ENCODE assay signal across 8 cellular contexts in genomic region chr5:72308853-72309191, GRCh38. TPM values are rescaled to one million over a fixed set of nuclear protein-coding genes. Genes with fewer than 3 reads are reported as not detected.
DNase-seq lines count a peak whose midpoint lies in the region; ATAC-seq and TF ChIP-seq lines count a peak whose summit lies in the region.

No MANE protein-coding gene starts in this region.

- H3K4me2 ChIP-seq in fibroblast of lung (ENCODE audit: extremely low read depth, insufficient read depth, low read length): peak overlapping the region; percentile 65

- no peaks in the 10 kb centered on the region for H3K36me3 ChIP-seq in fibroblast of lung (ENCODE audit: control insufficient read depth, insufficient read depth, low read length)

- H3K27ac ChIP-seq in VCaP (peak overlapping the region; percentile 80; the same call in 1 of the 2 replicates), fibroblast of lung (ENCODE audit: insufficient read depth, low read length) (peak overlapping the region; percentile 34)

- H4K20me1 ChIP-seq in fibroblast of lung (ENCODE audit: control insufficient read depth, extremely low read depth, insufficient read depth, low read length): no peaks in the 10 kb centered on the region

- H3K9ac ChIP-seq in fibroblast of lung (ENCODE audit: insufficient read depth, low read length): no peak overlapping the region

- peaks cover 48% of the 10 kb centered on the region for H3K36me3 Mint-ChIP-seq in stimulated activated memory B cell treated with anti-CD40 and anti-IgM and Interleukin-4, amounts not matched to agents 10 μg/mL and 1 μg/mL and 100 μg/mL, for 72 hours

- H3K9me3 ChIP-seq in fibroblast of lung (ENCODE audit: control insufficient read depth, insufficient read depth, low read depth, low read length): no peaks in the 10 kb centered on the region

- no peak overlapping the region for H3K4me3 ChIP-seq in fibroblast of lung (replicated peaks in 1 of 4; ENCODE audit: control extremely low read depth in 1 of 4, insufficient read depth in 1 of 4, low read depth in 3 of 4, low read length in 4 of 4)

- ATAC-seq in stimulated activated memory B cell treated with anti-CD40 and anti-IgM and Interleukin-4, amounts not matched to agents 10 μg/mL and 1 μg/mL and 100 μg/mL, for 72 hours: no peak
- no peak for ATAC-seq in GM19463 (IDR thresholded peaks at IDR 0.05; ENCODE audit: unreplicated experiment)

- peak overlapping the region; percentile 51 for H2AFZ ChIP-seq in fibroblast of lung (ENCODE audit: low read length)

- H3K4me3 Mint-ChIP-seq in stimulated activated memory B cell treated with anti-CD40 and anti-IgM and Interleukin-4, amounts not matched to agents 10 μg/mL and 1 μg/mL and 100 μg/mL, for 72 hours: no peak overlapping the region

- peaks cover 3% of the 10 kb centered on the region for H3K4me1 ChIP-seq in fibroblast of lung (ENCODE audit: control insufficient read depth, extremely low read depth, insufficient read depth, low read length)

- H3K27me3 Mint-ChIP-seq in stimulated activated memory B cell treated with anti-CD40 and anti-IgM and Interleukin-4, amounts not matched to agents 10 μg/mL and 1 μg/mL and 100 μg/mL, for 72 hours: no peaks in the 10 kb centered on the region

- no peaks in the 10 kb centered on the region for H3K27me3 ChIP-seq in fibroblast of lung (ENCODE audit: control insufficient read depth, insufficient read depth, low read length)

- H3K9me3 Mint-ChIP-seq in stimulated activated memory B cell treated with anti-CD40 and anti-IgM and Interleukin-4, amounts not matched to agents 10 μg/mL and 1 μg/mL and 100 μg/mL, for 72 hours: no peaks in the 10 kb centered on the region

- peaks cover 32% of the 10 kb centered on the region for H3K4me1 Mint-ChIP-seq in stimulated activated memory B cell treated with anti-CD40 and anti-IgM and Interleukin-4, amounts not matched to agents 10 μg/mL and 1 μg/mL and 100 μg/mL, for 72 hours

- TF ChIP-seq CTCF in VCaP (conservative IDR thresholded peaks at IDR 0.05): no peak
- no peak for TF ChIP-seq CTCF in fibroblast of lung (conservative IDR thresholded peaks at IDR 0.05 in 1 of 2, IDR thresholded peaks at IDR 0.05 in 1 of 2; ENCODE audit: low read depth in 1 of 2, low read length in 2 of 2)

- peak overlapping the region; percentile 85 for H3K27ac Mint-ChIP-seq in stimulated activated memory B cell treated with anti-CD40 and anti-IgM and Interleukin-4, amounts not matched to agents 10 μg/mL and 1 μg/mL and 100 μg/mL, for 72 hours

- DNase-seq in NCI-H82 (lab: John Stamatoyannopoulos, UW) (peak; percentile 50), NCI-H82 treated with DMSO at 0.1 percent for 48 hours (lab: John Stamatoyannopoulos, UW; ENCODE audit: unreplicated experiment) (no peak), fibroblast of lung (ENCODE audit: low read depth in 2 of 2) (no peak), superior temporal gyrus (ENCODE audit: extremely low spot score) (no peak), DMS114 treated with DMSO at 0.1 percent for 48 hours (lab: John Stamatoyannopoulos, UW; ENCODE audit: unreplicated experiment) (no peak)

- peaks cover 16% of the 10 kb centered on the region for H3K79me2 ChIP-seq in fibroblast of lung (ENCODE audit: control insufficient read depth, insufficient read depth, low read length)

RNA-seq across cellular contexts. Expression of gene MRPS27, which starts 11.2 kb away (rescaled TPM):
- total RNA-seq in fibroblast of lung: 72.7 and 86.5 TPM in 2 replicates
- 67.2 and 75.9 TPM in 2 replicates for polyA plus RNA-seq in fibroblast of lung
- 41.4 and 44.1 TPM in 2 replicates for polyA plus RNA-seq in fibroblast of lung (2012)
- polyA minus RNA-seq in fibroblast of lung (ENCODE audit: low replicate concordance): 88.9 and 143 TPM in 2 replicates

RNA-seq across cellular contexts. Expression of gene PTCD2, which starts 11.4 kb away (rescaled TPM):
- total RNA-seq in fibroblast of lung: 9.5 and 15.9 TPM in 2 replicates
- 10.3 and 13.4 TPM in 2 replicates for polyA plus RNA-seq in fibroblast of lung
- polyA plus RNA-seq in fibroblast of lung (2012): 7.2 and 8.6 TPM in 2 replicates
- polyA minus RNA-seq in fibroblast of lung (ENCODE audit: low replicate concordance): 2.1 and 13.8 TPM in 2 replicates
